ENCODE assay signal across 8 cellular contexts in genomic region chr17:44070455-44071197, GRCh38. TPM values are rescaled to one million over a fixed set of nuclear protein-coding genes. Genes with fewer than 3 reads are reported as not detected.
DNase-seq lines count a peak whose midpoint lies in the region; ATAC-seq and TF ChIP-seq lines count a peak whose summit lies in the region.

A gene with protein sequence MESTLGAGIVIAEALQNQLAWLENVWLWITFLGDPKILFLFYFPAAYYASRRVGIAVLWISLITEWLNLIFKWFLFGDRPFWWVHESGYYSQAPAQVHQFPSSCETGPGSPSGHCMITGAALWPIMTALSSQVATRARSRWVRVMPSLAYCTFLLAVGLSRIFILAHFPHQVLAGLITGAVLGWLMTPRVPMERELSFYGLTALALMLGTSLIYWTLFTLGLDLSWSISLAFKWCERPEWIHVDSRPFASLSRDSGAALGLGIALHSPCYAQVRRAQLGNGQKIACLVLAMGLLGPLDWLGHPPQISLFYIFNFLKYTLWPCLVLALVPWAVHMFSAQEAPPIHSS (plus strand): TSS chr17:44070735. CDS start chr17:44070966, 231 bp downstream.

- TF ChIP-seq CTCF in coronary artery (IDR thresholded peaks at IDR 0.05), result no peak

- DNase-seq in AML-193 (lab: John Stamatoyannopoulos, UW), result peak; percentile 97
- peak; percentile 97 for DNase-seq in NCI-H510A treated with DMSO at 0.1 percent for 48 hours (lab: John Stamatoyannopoulos, UW)
- peak; percentile 59 to 74 for DNase-seq in activated CD4-positive, alpha-beta T cell treated with anti-CD3 and anti-CD28 coated beads for 4 hours
- DNase-seq in coronary artery (ENCODE audit: low spot score), result peak; percentile 98
- DNase-seq in left colon, result peak; percentile 94 to 97
- peak; percentile 91 for DNase-seq in stimulated activated CD4-positive, alpha-beta T cell treated with anti-CD3 and anti-CD28 coated beads, Interleukin-1b, Interleukin-23, amount 100 ng/mL, for 48 hours

- intact Hi-C loops in left colon (cut with DNase I, micrococcal nuclease), result no loop called here

- H3K27ac ChIP-seq in coronary artery, result peak within 1 kb of the TSS; percentile 79 to 95

- peak; percentile 71 for ATAC-seq in GM19043 (IDR thresholded peaks at IDR 0.05; ENCODE audit: low read depth, unreplicated experiment)
- peak; percentile 74 for ATAC-seq in HG03432 (IDR thresholded peaks at IDR 0.05; ENCODE audit: unreplicated experiment)
- ATAC-seq in left colon, result peak; percentile 84

- peak within 1 kb of the TSS; percentile 79 for H3K4me3 ChIP-seq in coronary artery

RNA-seq across cellular contexts. Expression of the gene that starts here (rescaled TPM):
- 10 to 100 TPM; 31.2 to 38.2 TPM for total RNA-seq in left colon

Comparison
In these comparisons a context has a peak if more than half of its experiments do, and no peak if none do; other contexts are left out.
1. Peak in every context shown above with its lines: DNase-seq, ATAC-seq, H3K4me3 ChIP-seq and H3K27ac ChIP-seq.